Comparison of ENCODE assay signal across 16 cellular contexts in the genomic region with DNA sequence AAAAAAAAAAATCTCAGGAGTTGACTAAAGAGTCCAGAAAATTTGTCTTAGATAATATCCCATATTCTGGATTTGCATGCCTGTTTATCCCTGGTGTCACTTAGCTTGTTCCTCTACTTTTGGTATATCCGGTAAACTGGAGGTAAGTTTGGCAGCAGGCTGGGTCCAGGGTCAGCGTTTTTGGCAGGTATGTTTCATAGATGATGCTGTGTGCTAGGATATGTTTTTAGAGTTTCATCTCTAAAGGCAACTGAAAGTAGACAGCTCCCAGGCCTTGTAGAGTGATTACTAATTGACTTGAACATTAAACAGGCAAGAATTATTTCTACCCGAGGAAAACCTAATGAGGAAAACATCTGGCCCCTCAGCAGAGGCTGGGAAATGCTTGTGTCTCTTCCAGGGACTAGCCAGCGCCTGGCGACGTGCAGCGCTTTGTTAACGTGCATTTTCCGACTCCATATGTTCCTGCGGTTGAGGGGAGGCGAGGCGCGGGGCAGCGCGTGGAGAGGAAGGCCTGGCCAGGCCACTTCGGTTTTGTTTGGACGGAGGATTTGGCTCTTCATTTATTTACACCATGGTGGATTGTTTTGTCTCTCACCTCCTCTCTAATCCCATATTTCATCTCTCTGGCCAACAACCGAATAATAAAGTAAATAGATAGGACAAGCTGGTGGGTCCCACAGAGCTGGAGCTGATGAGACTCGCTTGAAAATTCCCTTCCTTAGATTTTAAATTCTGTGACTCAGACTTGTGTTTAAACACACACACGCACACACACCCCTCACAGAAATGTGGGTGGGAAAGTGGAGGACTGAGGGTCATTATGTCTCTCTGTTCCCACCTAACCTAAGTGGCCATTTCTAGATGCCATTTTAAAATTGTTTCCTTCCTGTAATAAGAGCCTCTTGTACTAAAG.
DNase-seq lines count a peak whose midpoint lies in the region; ATAC-seq, FAIRE-seq and TF ChIP-seq lines count a peak whose summit lies in the region.
"Had no signal": no experiment of that assay in that cellular context is flagged by ENCODE, and none has a peak within 500 bp of the region (broad histone marks: within the 10 kb centered on the region; RNA-seq: fewer than 3 reads in every experiment).

No MANE protein-coding gene starts in this region.

- H3K27me3 Mint-ChIP-seq in nephron (ENCODE audit: low read depth) (peaks cover 19% of the 10 kb centered on the region), GM23338 (ENCODE audit: insufficient read depth, low read depth, poor library complexity) (peaks cover 9% of the 10 kb centered on the region)

- FAIRE-seq in D721Med (lab: Jason Lieb, UNC) = no peak

- peak overlapping the region; percentile 54 to 93 (median 90) for H3K27ac Mint-ChIP-seq in nephron
- H3K27ac Mint-ChIP-seq in GM23338 = no peak overlapping the region
- H3K27ac Mint-ChIP-seq: activated naive CD4-positive, alpha-beta T cell treated with anti-CD3 and anti-CD28 coated beads for 36 hours; memory B cell had no signal

- H3K4me3 ChIP-seq in PC-3 (ENCODE audit: low read length) (no peak overlapping the region), GM23338 (no peak overlapping the region)
- H3K4me3 ChIP-seq: SK-N-MC, thyroid gland had no signal

- H3K4me1 Mint-ChIP-seq in nephron (peaks cover 40% of the 10 kb centered on the region), GM23338 (peaks cover 5% of the 10 kb centered on the region; the same call in 2 of the 3 replicates)

- H3K9ac ChIP-seq in PC-3 (ENCODE audit: low read length) = peak overlapping the region; percentile 26; the same call in 1 of the 2 replicates

- H3K27me3 ChIP-seq in PC-3 (ENCODE audit: low read length) = no peaks in the 10 kb centered on the region
- no peaks in the 10 kb centered on the region for H3K27me3 ChIP-seq in GM23338 (ENCODE audit: insufficient read depth)
- H3K27me3 ChIP-seq: thyroid gland had no signal

- peak overlapping the region in 1 of 3 experiments; percentile 22 for H3K4me3 Mint-ChIP-seq in nephron
- H3K4me3 Mint-ChIP-seq in GM23338 = no peak overlapping the region
- H3K4me3 Mint-ChIP-seq: activated naive CD4-positive, alpha-beta T cell treated with anti-CD3 and anti-CD28 coated beads for 36 hours; memory B cell had no signal

- H4K20me1 ChIP-seq in PC-3 (ENCODE audit: low read length) (no peaks in the 10 kb centered on the region), GM23338 (replicated peaks; ENCODE audit: insufficient read depth) (no peaks in the 10 kb centered on the region)

- H3K4me1 ChIP-seq in PC-3 (ENCODE audit: insufficient read depth, low read length) (peaks cover 35% of the 10 kb centered on the region), GM23338 (ENCODE audit: insufficient read depth) (peaks cover 10% of the 10 kb centered on the region; the same call in 1 of the 2 replicates)
- H3K4me1 ChIP-seq: thyroid gland had no signal

- no peaks in the 10 kb centered on the region for H3K36me3 Mint-ChIP-seq in nephron (ENCODE audit: low read depth)
- no peaks in the 10 kb centered on the region for H3K36me3 Mint-ChIP-seq in GM23338 (ENCODE audit: low read depth)
- H3K36me3 Mint-ChIP-seq: memory B cell had no signal

- CTCF ChIA-PET in PC-3 (lab: Charles Lee) = no interaction called here

- no TSS peak for BruUV-seq in PC-3 (replicated peaks; lab: Mats Ljungman, UMichigan)

- DNase-seq in AG08396 (ENCODE audit: low spot score) (peak; percentile 57), PC-3 (peak; percentile 34), fibroblast of gingiva (ENCODE audit: low read depth) (peak; percentile 23), GM23338 (ENCODE audit: low spot score) (no peak), D721Med (ENCODE audit: insufficient read length, low spot score) (no peak), NCI-H1105 (lab: John Stamatoyannopoulos, UW) (no peak)
- no peak for DNase-seq in stimulated activated CD4-positive, alpha-beta T cell treated with anti-CD3 and anti-CD28 coated beads, Interleukin-2, amount 100 ng/mL, for 48 hours
- DNase-seq: activated naive CD4-positive, alpha-beta T cell treated with anti-CD3 and anti-CD28 coated beads for 36 hours; DMS53; NCI-H1930; NCI-H774; thyroid gland; WERI-Rb-1 had no signal

- H3K36me3 ChIP-seq in PC-3 (ENCODE audit: low read depth, low read length) = no peaks in the 10 kb centered on the region
- no peaks in the 10 kb centered on the region for H3K36me3 ChIP-seq in GM23338 (ENCODE audit: insufficient read depth)
- H3K36me3 ChIP-seq: thyroid gland, WERI-Rb-1 had no signal

- H3F3A ChIP-seq in PC-3 (ENCODE audit: low read length, unreplicated experiment) (no peaks in the 10 kb centered on the region), GM23338 (replicated peaks; ENCODE audit: low read depth) (no peaks in the 10 kb centered on the region)

- H3K9me3 ChIP-seq in PC-3 (ENCODE audit: low read length) = no peaks in the 10 kb centered on the region
- H3K9me3 ChIP-seq: thyroid gland had no signal

- H3K4me2 ChIP-seq in PC-3 (ENCODE audit: low read length) (no peak overlapping the region), GM23338 (no peak overlapping the region)

- intact Hi-C loops in PC-3 (cut with micrococcal nuclease) = no loop called here

- no peaks in the 10 kb centered on the region for H3K9me3 Mint-ChIP-seq in nephron
- H3K9me3 Mint-ChIP-seq in GM23338 = no peaks in the 10 kb centered on the region
- H3K9me3 Mint-ChIP-seq: activated naive CD4-positive, alpha-beta T cell treated with anti-CD3 and anti-CD28 coated beads for 36 hours; memory B cell had no signal

- POLR2A ChIA-PET in PC-3 (lab: Charles Lee; ENCODE audit: unreplicated experiment) = interaction anchor here (0.6 to 0.7 kb wide), 2 partner anchors 182 to 785 kb away, joined by 5 to 13 read pairs; no protein-coding TSS in a partner anchor

- H2AFZ ChIP-seq in PC-3 (ENCODE audit: low read length) (peak overlapping the region; percentile 47; the same call in 1 of the 2 replicates), GM23338 (no peak overlapping the region)

- no peak for TF ChIP-seq CTCF in PC-3 (conservative IDR thresholded peaks at IDR 0.05; ENCODE audit: low read depth, low read length)
- TF ChIP-seq CTCF in nephron (IDR thresholded peaks at IDR 0.05; ENCODE audit: unreplicated experiment in 3 of 3) = no peak
- no peak for TF ChIP-seq CTCF in GM23338 (conservative IDR thresholded peaks at IDR 0.05; ENCODE audit: low read depth in 2 of 2)
- TF ChIP-seq CTCF in D721Med (IDR thresholded peaks at IDR 0.05; ENCODE audit: insufficient read depth, missing control alignments) = no peak

- H3K27ac ChIP-seq in PC-3 (ENCODE audit: low read length) (peak overlapping the region; percentile 38), GM23338 (ENCODE audit: low read depth) (no peak overlapping the region)
- H3K27ac ChIP-seq: SK-N-MC, thyroid gland, WERI-Rb-1 had no signal

- ATAC-seq in PC-3 (peak; percentile 55; the same call in 1 of the 2 replicates), GM23338 (no peak)

- H3K79me2 ChIP-seq in PC-3 (ENCODE audit: low read length) (no peaks in the 10 kb centered on the region), GM23338 (replicated peaks; ENCODE audit: insufficient read depth) (no peaks in the 10 kb centered on the region)

- H3K9me2 ChIP-seq in PC-3 (replicated peaks; ENCODE audit: low read length) (no peaks in the 10 kb centered on the region), GM23338 (ENCODE audit: insufficient read depth) (no peaks in the 10 kb centered on the region)

TF ChIP-seq in GM23338, 12 proteins besides CTCF, POLR2A, EP300 and RAD21 (continues in another document):
- TF ChIP-seq, protein P1, sequence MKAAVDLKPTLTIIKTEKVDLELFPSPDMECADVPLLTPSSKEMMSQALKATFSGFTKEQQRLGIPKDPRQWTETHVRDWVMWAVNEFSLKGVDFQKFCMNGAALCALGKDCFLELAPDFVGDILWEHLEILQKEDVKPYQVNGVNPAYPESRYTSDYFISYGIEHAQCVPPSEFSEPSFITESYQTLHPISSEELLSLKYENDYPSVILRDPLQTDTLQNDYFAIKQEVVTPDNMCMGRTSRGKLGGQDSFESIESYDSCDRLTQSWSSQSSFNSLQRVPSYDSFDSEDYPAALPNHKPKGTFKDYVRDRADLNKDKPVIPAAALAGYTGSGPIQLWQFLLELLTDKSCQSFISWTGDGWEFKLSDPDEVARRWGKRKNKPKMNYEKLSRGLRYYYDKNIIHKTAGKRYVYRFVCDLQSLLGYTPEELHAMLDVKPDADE (IDR thresholded peaks at IDR 0.05) = no peak
- TF ChIP-seq EZH2 (IDR thresholded peaks at IDR 0.05; ENCODE audit: low read depth, unreplicated experiment) (no peak), NANOG (IDR thresholded peaks at IDR 0.05; ENCODE audit: borderline replicate concordance) (no peak), STAT1 (IDR thresholded peaks at IDR 0.05; ENCODE audit: unreplicated experiment) (no peak), JUNB (IDR thresholded peaks at IDR 0.05; ENCODE audit: unreplicated experiment) (no peak), EZH2phosphoT487 (IDR thresholded peaks at IDR 0.05; ENCODE audit: unreplicated experiment) (no peak), CREB1 (CRISPR knock-in tag; IDR thresholded peaks at IDR 0.05; ENCODE audit: low read depth) (no peak), ZNF331 (CRISPR knock-in tag; IDR thresholded peaks at IDR 0.05; ENCODE audit: low read depth) (no peak)

Comparison
In these comparisons a context has a peak if more than half of its experiments do, and no peak if none do; other contexts are left out.
1. DNase-seq: peak in AG08396 (single experiment), PC-3 (single experiment) and fibroblast of gingiva (single experiment); none in GM23338 (single experiment), D721Med (single experiment), stimulated activated CD4-positive, alpha-beta T cell treated with anti-CD3 and anti-CD28 coated beads, Interleukin-2, amount 100 ng/mL, for 48 hours (0 of 2) and NCI-H1105 (single experiment).